15 cellular contexts compared by ENCODE assay signal in the genomic region with DNA sequence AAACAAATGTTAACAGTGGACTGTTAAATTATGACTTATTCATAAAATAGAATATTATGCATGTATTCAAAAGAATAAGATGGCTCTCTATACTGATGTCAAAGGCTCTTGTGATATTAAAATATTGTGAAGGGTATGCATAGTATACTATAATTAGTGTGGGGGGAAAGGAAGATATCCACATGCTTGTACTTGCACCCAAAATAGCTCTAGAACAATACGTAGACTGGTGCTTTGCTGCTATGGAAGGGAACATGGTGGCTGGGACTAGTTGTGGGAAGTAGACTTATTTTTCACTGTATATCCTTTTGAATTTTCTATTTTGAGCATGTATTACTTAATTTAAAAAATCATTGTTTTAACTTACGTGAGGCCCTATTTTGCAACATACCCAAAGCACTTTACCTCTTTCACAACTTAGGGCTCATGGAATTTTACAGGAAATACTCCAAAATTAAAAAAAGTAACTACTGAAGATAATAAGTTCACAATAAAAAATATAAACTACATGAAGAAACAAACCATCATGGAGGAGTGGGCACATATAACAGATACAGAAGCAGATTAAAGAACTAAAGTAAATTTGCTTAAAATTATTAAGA.
"Had no signal": no experiment of that assay in that cellular context is flagged by ENCODE, and none has a peak within 500 bp of the region (broad histone marks: within the 10 kb centered on the region; RNA-seq: fewer than 3 reads in every experiment).

No MANE protein-coding gene starts in this region.

- DNase-seq: activated CD4-positive, alpha-beta memory T cell treated with anti-CD3 and anti-CD28 coated beads for 36 hours; activated naive CD4-positive, alpha-beta T cell; caudate nucleus; effector CD8-positive, alpha-beta T cell; hypothalamus; mucosa of descending colon; naive thymus-derived CD8-positive, alpha-beta T cell; right cardiac atrium; substantia nigra; T-helper 9 cell; transverse colon had no signal

- H3K4me3 ChIP-seq: ascending aorta, coronary artery, mucosa of descending colon, transverse colon had no signal

- H3K9me3 Mint-ChIP-seq: activated CD4-positive, alpha-beta memory T cell treated with anti-CD3 and anti-CD28 coated beads for 36 hours; naive thymus-derived CD8-positive, alpha-beta T cell; stimulated activated memory B cell treated with anti-CD40 and anti-IgM and Interleukin-4, amounts not matched to agents 10 μg/mL and 1 μg/mL and 100 μg/mL, for 72 hours had no signal

- H3K27me3 ChIP-seq: ascending aorta, neutrophil, transverse colon had no signal

- ATAC-seq: mucosa of descending colon; naive thymus-derived CD8-positive, alpha-beta T cell; stimulated activated memory B cell treated with anti-CD40 and anti-IgM and Interleukin-4, amounts not matched to agents 10 μg/mL and 1 μg/mL and 100 μg/mL, for 72 hours had no signal

- H3K4me1 ChIP-seq: ascending aorta had no signal

- H3K4me3 Mint-ChIP-seq: activated CD4-positive, alpha-beta memory T cell treated with anti-CD3 and anti-CD28 coated beads for 36 hours; naive thymus-derived CD8-positive, alpha-beta T cell; stimulated activated memory B cell treated with anti-CD40 and anti-IgM and Interleukin-4, amounts not matched to agents 10 μg/mL and 1 μg/mL and 100 μg/mL, for 72 hours had no signal

- H3K9me3 ChIP-seq: ascending aorta, mucosa of descending colon, neutrophil, transverse colon had no signal

- H3K27ac Mint-ChIP-seq: activated CD4-positive, alpha-beta memory T cell treated with anti-CD3 and anti-CD28 coated beads for 36 hours; stimulated activated memory B cell treated with anti-CD40 and anti-IgM and Interleukin-4, amounts not matched to agents 10 μg/mL and 1 μg/mL and 100 μg/mL, for 72 hours had no signal

- H3K36me3 ChIP-seq: ascending aorta, neutrophil, transverse colon had no signal

- H3K27ac ChIP-seq: ascending aorta, coronary artery, neutrophil, transverse colon had no signal

- H3K27me3 Mint-ChIP-seq: activated CD4-positive, alpha-beta memory T cell treated with anti-CD3 and anti-CD28 coated beads for 36 hours; naive thymus-derived CD8-positive, alpha-beta T cell; stimulated activated memory B cell treated with anti-CD40 and anti-IgM and Interleukin-4, amounts not matched to agents 10 μg/mL and 1 μg/mL and 100 μg/mL, for 72 hours had no signal
